Comparison of ENCODE assay signal across 16 cellular contexts in the genomic region with DNA sequence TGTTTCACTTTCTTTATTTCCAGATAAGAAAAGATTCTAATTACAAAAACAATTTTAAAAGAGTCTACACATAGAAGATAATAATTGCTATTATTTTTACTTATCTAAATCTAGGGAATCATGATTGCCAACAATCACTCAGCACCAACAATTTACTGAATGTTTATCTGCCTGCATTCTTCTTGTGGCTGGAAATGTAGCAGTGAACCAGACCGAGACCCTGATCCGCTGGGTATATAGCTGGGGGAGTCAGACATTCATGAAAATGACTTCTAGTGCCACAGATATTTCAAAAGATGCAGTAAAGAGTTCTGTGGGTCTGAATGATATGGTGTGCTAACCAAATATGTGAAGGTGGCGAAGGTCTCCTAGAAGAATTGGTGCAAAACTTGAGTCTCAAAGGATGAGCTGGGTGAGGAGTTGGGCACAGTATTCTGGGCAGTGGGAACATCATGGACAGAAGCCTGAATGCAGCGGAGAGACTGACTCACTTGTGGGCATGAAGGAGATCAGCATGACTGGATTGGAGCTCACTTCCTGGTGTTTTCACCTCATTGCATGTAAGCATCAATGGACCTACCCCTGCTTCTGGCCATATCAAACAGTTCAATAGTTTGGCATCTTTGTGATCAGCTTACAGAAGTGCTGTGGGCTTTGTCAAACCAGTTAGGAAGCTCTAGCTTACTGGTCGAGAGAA. TPM values are rescaled to one million over a fixed set of nuclear protein-coding genes. Genes with fewer than 3 reads are reported as not detected.
DNase-seq lines count a peak whose midpoint lies in the region; ATAC-seq, FAIRE-seq and TF ChIP-seq lines count a peak whose summit lies in the region.
"Had no signal": no experiment of that assay in that cellular context is flagged by ENCODE, and none has a peak within 500 bp of the region (broad histone marks: within the 10 kb centered on the region; RNA-seq: fewer than 3 reads in every experiment).

No MANE protein-coding gene starts in this region.

- peak overlapping the region; percentile 70 for H2AFZ ChIP-seq in keratinocyte (ENCODE audit: control insufficient read depth, low read length)

- TF ChIP-seq EP300 in A549 (IDR thresholded peaks at IDR 0.05) = no peak

- FAIRE-seq in A549 (lab: Jason Lieb, UNC) (no peak), keratinocyte (lab: Jason Lieb, UNC) (peak; percentile 97)
- FAIRE-seq: small intestine had no signal

- H4K20me1 ChIP-seq in keratinocyte (ENCODE audit: control insufficient read depth, extremely low read depth, insufficient read depth, low read length) = no peaks in the 10 kb centered on the region

- 87% methylated on average over 5 of the region's 5 CpGs for WGBS in A549 (ENCODE audit: missing lambda C conversion rate)
- 29 to 43% methylated on average over 5 of the region's 5 CpGs for WGBS in aorta, 2 donors

- H3K36me3 ChIP-seq in keratinocyte (ENCODE audit: control insufficient read depth in 2 of 2, extremely low read depth in 1 of 2, insufficient read depth in 2 of 2, low read length in 2 of 2) (no peaks in the 10 kb centered on the region), aorta (ENCODE audit: control insufficient read depth in 1 of 2, insufficient read depth in 2 of 2, low read length in 1 of 2) (no peaks in the 10 kb centered on the region), SJCRH30 (no peaks in the 10 kb centered on the region)
- H3K36me3 ChIP-seq: cardiac muscle cell, lower lobe of right lung had no signal

- H3K4me3 ChIP-seq in A549 = no peak overlapping the region
- H3K4me3 ChIP-seq in cardiac fibroblast (replicated peaks in 1 of 2; ENCODE audit: low read depth in 2 of 2, low read length in 2 of 2) = no peak overlapping the region
- H3K4me3 ChIP-seq in keratinocyte (ENCODE audit: control insufficient read depth in 2 of 3, extremely low read depth in 1 of 3, insufficient read depth in 2 of 3, low read depth in 1 of 3, low read length in 3 of 3) = no peak overlapping the region
- no peak overlapping the region for H3K4me3 ChIP-seq in aorta (ENCODE audit: low read length in 2 of 2)
- H3K4me3 ChIP-seq in SJCRH30 = no peak overlapping the region
- H3K4me3 ChIP-seq: cardiac muscle cell, lower lobe of right lung had no signal

- H3K4me2 ChIP-seq in A549 (no peak overlapping the region), keratinocyte (ENCODE audit: control insufficient read depth, extremely low read depth, insufficient read depth, low read depth, low read length) (peak overlapping the region; percentile 8)

- no peaks in the 10 kb centered on the region for H3K79me2 ChIP-seq in keratinocyte (ENCODE audit: control insufficient read depth, insufficient read depth, low read length)

- CTCF ChIA-PET in A549 (lab: Yijun Ruan, JAX) = no interaction called here

- dilution Hi-C loops in keratinocyte (cut with MboI; ENCODE audit: extremely low pct_ligation_motif_present, low sequenced_read_pairs) = no loop called here

- no peaks in the 10 kb centered on the region for H3K9me1 ChIP-seq in keratinocyte (ENCODE audit: control insufficient read depth, extremely low read depth, insufficient read depth, low read length)

- ATAC-seq in A549 = no peak
- no peak for ATAC-seq in aorta (ENCODE audit: low FRiP score)
- ATAC-seq in HG02763 (IDR thresholded peaks at IDR 0.05; ENCODE audit: unreplicated experiment) = no peak
- ATAC-seq: lower lobe of right lung, WTC11 had no signal

- TF ChIP-seq CTCF in A549 (IDR thresholded peaks at IDR 0.05) (no peak), cardiac fibroblast (IDR thresholded peaks at IDR 0.05; ENCODE audit: low read depth, low read length) (no peak), keratinocyte (optimal IDR thresholded peaks at IDR 0.05 in 1 of 3, IDR thresholded peaks at IDR 0.05 in 1 of 3, conservative IDR thresholded peaks at IDR 0.05 in 1 of 3; ENCODE audit: extremely low read depth in 1 of 3, insufficient read depth in 2 of 3, low read length in 3 of 3) (no peak)

- intact Hi-C loops in aorta (cut with DNase I) = loop anchor here (5.0 kb wide), 2 partner anchors 65 to 125 kb away; no protein-coding TSS in a partner anchor

- POLR2A ChIA-PET in A549 (lab: Yijun Ruan, JAX) = no interaction called here

- H3K27ac ChIP-seq in A549 (peak overlapping the region; percentile 7 to 43; a peak in 1 of 6 replicates), keratinocyte (ENCODE audit: control insufficient read depth, insufficient read depth, low read length) (peak overlapping the region; percentile 67), aorta (ENCODE audit: low read depth in 1 of 2, low read length in 2 of 2) (peak overlapping the region in 1 of 2 donors; percentile 71), SJCRH30 (no peak overlapping the region; the same call in 1 of the 2 replicates)
- H3K27ac ChIP-seq: cardiac muscle cell, lower lobe of right lung had no signal

- no peaks in the 10 kb centered on the region for H3K27me3 ChIP-seq in keratinocyte (ENCODE audit: control insufficient read depth, extremely low read depth, insufficient read depth, low read length)
- no peaks in the 10 kb centered on the region for H3K27me3 ChIP-seq in aorta (ENCODE audit: control insufficient read depth in 1 of 2, insufficient read depth in 2 of 2, low read length in 1 of 2)
- no peaks in the 10 kb centered on the region for H3K27me3 ChIP-seq in SJCRH30
- H3K27me3 ChIP-seq: cardiac muscle cell had no signal

- H3K9me3 ChIP-seq in A549 = no peaks in the 10 kb centered on the region
- no peaks in the 10 kb centered on the region for H3K9me3 ChIP-seq in keratinocyte (ENCODE audit: control insufficient read depth, low read depth, low read length)
- H3K9me3 ChIP-seq in aorta (ENCODE audit: control insufficient read depth, low read length) = no peaks in the 10 kb centered on the region
- H3K9me3 ChIP-seq in SJCRH30 (replicated peaks) = no peaks in the 10 kb centered on the region
- H3K9me3 ChIP-seq: Caco-2, lower lobe of right lung had no signal

- TF ChIP-seq RAD21 in A549 (conservative IDR thresholded peaks at IDR 0.05 in 1 of 2, IDR thresholded peaks at IDR 0.05 in 1 of 2) = no peak

- H3K4me1 ChIP-seq in A549 (peaks cover 22% of the 10 kb centered on the region), keratinocyte (ENCODE audit: control insufficient read depth, extremely low read depth, insufficient read depth, low read length) (peaks cover 40% of the 10 kb centered on the region), aorta (ENCODE audit: control insufficient read depth in 1 of 2, insufficient read depth in 2 of 2, low read length in 2 of 2) (peaks cover 2 to 3% of the 10 kb centered on the region in 2 donors), SJCRH30 (peaks cover 18% of the 10 kb centered on the region)

- TF ChIP-seq POLR2A in A549 (IDR thresholded peaks at IDR 0.05; ENCODE audit: low read length) = no peak

- no peak overlapping the region for H3K9ac ChIP-seq in keratinocyte (ENCODE audit: control insufficient read depth, extremely low read depth, insufficient read depth, low read length)

- DNase-seq in A549 (ENCODE audit: low read depth in 1 of 2, low spot score in 1 of 2) (no peak), LHCN-M2 (ENCODE audit: low read depth) (peak; percentile 56), cardiac fibroblast (ENCODE audit: low read depth in 2 of 2) (peak; percentile 55 to 80), keratinocyte (ENCODE audit: low read depth, low spot score) (no peak), aorta (no peak), SJCRH30 (no peak), AG08396 (ENCODE audit: low spot score) (no peak)
- DNase-seq: activated gamma-delta T cell, Caco-2, lower lobe of right lung, NCI-H1417, NCI-H446, small intestine had no signal

TF ChIP-seq in A549, 52 proteins besides CTCF, POLR2A, EP300 and RAD21 (continues in another document):
- no peak for TF ChIP-seq ZSCAN20 (CRISPR knock-in tag; IDR thresholded peaks at IDR 0.05)
- TF ChIP-seq, protein P1, sequence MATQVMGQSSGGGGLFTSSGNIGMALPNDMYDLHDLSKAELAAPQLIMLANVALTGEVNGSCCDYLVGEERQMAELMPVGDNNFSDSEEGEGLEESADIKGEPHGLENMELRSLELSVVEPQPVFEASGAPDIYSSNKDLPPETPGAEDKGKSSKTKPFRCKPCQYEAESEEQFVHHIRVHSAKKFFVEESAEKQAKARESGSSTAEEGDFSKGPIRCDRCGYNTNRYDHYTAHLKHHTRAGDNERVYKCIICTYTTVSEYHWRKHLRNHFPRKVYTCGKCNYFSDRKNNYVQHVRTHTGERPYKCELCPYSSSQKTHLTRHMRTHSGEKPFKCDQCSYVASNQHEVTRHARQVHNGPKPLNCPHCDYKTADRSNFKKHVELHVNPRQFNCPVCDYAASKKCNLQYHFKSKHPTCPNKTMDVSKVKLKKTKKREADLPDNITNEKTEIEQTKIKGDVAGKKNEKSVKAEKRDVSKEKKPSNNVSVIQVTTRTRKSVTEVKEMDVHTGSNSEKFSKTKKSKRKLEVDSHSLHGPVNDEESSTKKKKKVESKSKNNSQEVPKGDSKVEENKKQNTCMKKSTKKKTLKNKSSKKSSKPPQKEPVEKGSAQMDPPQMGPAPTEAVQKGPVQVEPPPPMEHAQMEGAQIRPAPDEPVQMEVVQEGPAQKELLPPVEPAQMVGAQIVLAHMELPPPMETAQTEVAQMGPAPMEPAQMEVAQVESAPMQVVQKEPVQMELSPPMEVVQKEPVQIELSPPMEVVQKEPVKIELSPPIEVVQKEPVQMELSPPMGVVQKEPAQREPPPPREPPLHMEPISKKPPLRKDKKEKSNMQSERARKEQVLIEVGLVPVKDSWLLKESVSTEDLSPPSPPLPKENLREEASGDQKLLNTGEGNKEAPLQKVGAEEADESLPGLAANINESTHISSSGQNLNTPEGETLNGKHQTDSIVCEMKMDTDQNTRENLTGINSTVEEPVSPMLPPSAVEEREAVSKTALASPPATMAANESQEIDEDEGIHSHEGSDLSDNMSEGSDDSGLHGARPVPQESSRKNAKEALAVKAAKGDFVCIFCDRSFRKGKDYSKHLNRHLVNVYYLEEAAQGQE (IDR thresholded peaks at IDR 0.05) = no peak

RNA-seq across cellular contexts. Expression of a gene that starts 26.1 kb away (rescaled TPM):
- polyA plus RNA-seq in A549 (2011; rRNA removed) (500 and 982 TPM in 2 replicates), A549 (2017; fragmentation: RNase III; extraction: RNeasy Plus Mini Kit Qiagen cat#74134 plus additional on column Dnase treatment) (157 to 223 TPM (median 203 TPM) in 3 replicates), keratinocyte (1,649 to 4,168 TPM (median 2,964 TPM) in 3 replicates), aorta (over 10,000 TPM in 1 of 2 donors, 100 to 1,000 TPM in 1; 916 to 12,965 TPM)
- polyA plus RNA-seq in A549 (2012; cell fraction: cytosol; rRNA removed) = 90.1 and 100 TPM in 2 replicates
- 388 and 415 TPM in 2 replicates for polyA plus RNA-seq in A549 (2012; cell fraction: nucleus; rRNA removed)
- polyA minus RNA-seq in A549 (2011; rRNA and poly(A)+ RNA removed) = 1,062 and 1,397 TPM in 2 replicates
- total RNA-seq in LHCN-M2 (2014; rRNA removed) (3,000 and 3,278 TPM in 2 replicates), aorta (1,000 to 10,000 TPM; 4,393 to 6,899 TPM)
- polyA plus RNA-seq in LHCN-M2 (2012) = 2,602 TPM
- 122 TPM for polyA plus RNA-seq in keratinocyte (2011; ENCODE audit: low read depth)
- polyA plus RNA-seq in keratinocyte (2011; cell fraction: cytosol; rRNA removed) = 812 and 843 TPM in 2 replicates
- 8,405 and 11,754 TPM in 2 replicates for polyA plus RNA-seq in keratinocyte (2011; cell fraction: nucleus; rRNA removed)
- 121 and 3,790 TPM in 2 replicates for polyA plus RNA-seq in keratinocyte (2012; ENCODE audit: low replicate concordance)
- 3,926 to 7,724 TPM (median 4,827 TPM) in 3 replicates for polyA minus RNA-seq in keratinocyte
- polyA minus RNA-seq in keratinocyte (2011; cell fraction: cytosol; rRNA and poly(A)+ RNA removed) = 2,478 TPM
- polyA minus RNA-seq in keratinocyte (2011; cell fraction: nucleus; rRNA and poly(A)+ RNA removed) = 5,843 and 14,065 TPM in 2 replicates
- total RNA-seq in SJCRH30 (2014; rRNA removed; shearing (Covaris generic)) = 143 and 178 TPM in 2 replicates

Comparison
In these comparisons a context has a peak if more than half of its experiments do, and no peak if none do; other contexts are left out.
1. DNase-seq: peak in LHCN-M2 (single experiment) and cardiac fibroblast (2 of 2); none in A549 (0 of 2), keratinocyte (single experiment), aorta (0 of 2), SJCRH30 (0 of 2) and AG08396 (single experiment).
2. RNA of a gene that starts 26.1 kb away (total RNA-seq): 4,393 to 6,899 TPM in aorta and 3,000 to 3,278 TPM in LHCN-M2; 143 to 178 TPM in SJCRH30; every median in the first group is over 10 times any median in the second.